8 cellular contexts compared by ENCODE assay signal in the genomic region with DNA sequence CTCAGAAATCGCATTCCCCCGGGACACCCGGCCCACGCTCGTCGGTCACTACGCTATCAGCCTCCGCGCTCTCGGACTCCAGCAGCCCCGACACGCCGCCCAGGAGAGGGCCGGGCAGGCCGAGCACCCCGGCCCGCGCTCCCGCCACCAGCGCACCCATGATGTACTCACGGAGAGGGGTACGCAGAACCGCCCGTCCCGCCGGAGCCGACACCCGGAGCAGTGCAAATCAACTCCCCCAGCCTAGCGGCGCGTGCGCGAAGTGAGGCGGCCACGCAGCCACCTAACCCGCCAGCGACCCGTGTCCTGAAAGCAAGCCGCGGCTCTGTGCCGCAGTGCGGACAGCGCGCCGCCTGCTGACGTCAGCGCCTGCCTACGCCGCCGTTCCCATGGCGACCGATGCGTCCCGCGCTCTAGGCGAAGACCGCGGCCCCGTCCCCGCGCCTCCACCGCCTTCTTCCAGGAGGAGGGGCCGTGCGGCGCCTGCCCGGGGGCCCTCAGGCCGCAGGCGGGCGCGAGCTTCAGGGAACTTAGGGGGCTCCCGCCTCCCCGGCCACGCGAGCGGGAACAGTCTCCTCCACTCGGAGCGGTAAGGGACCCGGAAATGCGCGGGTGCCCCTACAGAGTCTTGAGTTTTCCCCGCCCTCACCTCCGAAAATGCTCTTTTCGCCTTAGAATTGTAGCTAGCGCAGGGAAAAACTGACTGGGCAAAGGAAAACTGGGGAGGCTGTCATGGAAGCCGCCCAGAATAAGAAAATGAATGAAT. TPM values are rescaled to one million over a fixed set of nuclear protein-coding genes. Genes with fewer than 3 reads are reported as not detected.
DNase-seq lines count a peak whose midpoint lies in the region; ATAC-seq and TF ChIP-seq lines count a peak whose summit lies in the region.

A gene (minus strand): TSS at position 329 of the 766 bp plus-strand sequence. CDS start 5,503 bp downstream, outside the sequence.

- ATAC-seq in GM21447 (IDR thresholded peaks at IDR 0.05; ENCODE audit: unreplicated experiment) (peak; percentile 90), mucosa of descending colon (peak; percentile 96)

- H3K36me3 ChIP-seq in HUES48 (ENCODE audit: control insufficient read depth, insufficient read depth, low read length) (peaks cover 1% of the 10 kb centered on the region; the same call in 1 of the 2 replicates), OCI-LY1 (ENCODE audit: insufficient read depth, low read length) (peaks cover 5% of the 10 kb centered on the region; the same call in 1 of the 2 replicates), mucosa of descending colon (ENCODE audit: low read depth) (no peaks in the 10 kb centered on the region)

- no peaks in the 10 kb centered on the region for H3K9me3 ChIP-seq in HUES48 (ENCODE audit: control insufficient read depth, insufficient read depth, low read length)
- H3K9me3 ChIP-seq in OCI-LY1 (ENCODE audit: low read length): no peaks in the 10 kb centered on the region
- no peaks in the 10 kb centered on the region for H3K9me3 ChIP-seq in mucosa of descending colon

- H3K4me3 ChIP-seq in HUES48 (ENCODE audit: low read depth, low read length): peak within 1 kb of the TSS; percentile 85
- H3K4me3 ChIP-seq in OCI-LY1 (ENCODE audit: low read depth, low read length, poor library complexity, severe bottlenecking): peak within 1 kb of the TSS; percentile 77
- H3K4me3 ChIP-seq in mucosa of descending colon: peak within 1 kb of the TSS; percentile 58

- peak within 1 kb of the TSS; percentile 68 for H3K9ac ChIP-seq in HUES48 (ENCODE audit: low read depth, low read length)
- H3K9ac ChIP-seq in OCI-LY1 (ENCODE audit: low read length): peak within 1 kb of the TSS; percentile 79

- intact Hi-C loops in mucosa of descending colon (cut with DNase I, micrococcal nuclease): no loop called here

- DNase-seq in DMS114 treated with DMSO at 0.1 percent for 48 hours (lab: John Stamatoyannopoulos, UW; ENCODE audit: unreplicated experiment) (peak; percentile 62), epithelial cell of prostate (ENCODE audit: low read depth, low spot score) (peak; percentile 12), mucosa of descending colon (peak; percentile 95 to 97 (median 96))
- DNase-seq in activated CD8-positive, alpha-beta memory T cell treated with anti-CD3 and anti-CD28 coated beads, Interleukin-2, amount 50 U/mL, for 48 hours: peak; percentile 96
- DNase-seq in stimulated activated CD8-positive, alpha-beta memory T cell treated with anti-CD3 and anti-CD28 coated beads, Interleukin-4, amount 100 ng/mL, for 24 hours (ENCODE audit: low read depth): peak; percentile 88

- H3K27me3 ChIP-seq in HUES48 (ENCODE audit: control insufficient read depth, insufficient read depth, low read length): no peaks in the 10 kb centered on the region
- no peaks in the 10 kb centered on the region for H3K27me3 ChIP-seq in OCI-LY1 (ENCODE audit: insufficient read depth, low read length)

- TF ChIP-seq CTCF in OCI-LY1 (IDR thresholded peaks at IDR 0.05; ENCODE audit: low read length): no peak
- TF ChIP-seq CTCF in mucosa of descending colon (IDR thresholded peaks at IDR 0.05): peak; percentile 10

- H3F3A ChIP-seq in OCI-LY1 (ENCODE audit: insufficient read depth, low read length): 0 out of 2 replicates have a peak, but pooled peaks cover 8% of the 10 kb centered on the region

- no peaks in the 10 kb centered on the region for H3K9me2 ChIP-seq in OCI-LY1 (ENCODE audit: low read depth, low read length)

- peaks cover 11% of the 10 kb centered on the region; the same call in 1 of the 2 replicates for H3K4me1 ChIP-seq in HUES48 (ENCODE audit: control insufficient read depth, insufficient read depth, low read length)
- peaks cover 34% of the 10 kb centered on the region for H3K4me1 ChIP-seq in OCI-LY1 (ENCODE audit: insufficient read depth, low read length, severe bottlenecking)
- H3K4me1 ChIP-seq in mucosa of descending colon (ENCODE audit: low read depth): peaks cover 7% of the 10 kb centered on the region

- H2AFZ ChIP-seq in OCI-LY1 (ENCODE audit: low read length): peak within 1 kb of the TSS; percentile 91

- peak within 1 kb of the TSS; percentile 82 for H3K4me2 ChIP-seq in OCI-LY1 (ENCODE audit: low read length)

- 0 out of 2 replicates have a peak, but pooled peaks cover 4% of the 10 kb centered on the region for H3K79me2 ChIP-seq in OCI-LY1 (ENCODE audit: insufficient read depth, low read length)

- no peaks in the 10 kb centered on the region for H4K20me1 ChIP-seq in OCI-LY1 (ENCODE audit: insufficient read depth, low read length)

- peak within 1 kb of the TSS; percentile 90 for H3K27ac ChIP-seq in HUES48 (ENCODE audit: low read depth, low read length)
- no peak within 1 kb of the TSS for H3K27ac ChIP-seq in OCI-LY1 (ENCODE audit: low read depth, low read length, poor library complexity, severe bottlenecking)
- H3K27ac ChIP-seq in epithelial cell of prostate: peak within 1 kb of the TSS; percentile 76

RNA-seq across cellular contexts. Expression of the gene that starts here (rescaled TPM):
- 10 to 100 TPM; 17.7 to 34.7 (median 26.5) TPM for total RNA-seq in mucosa of descending colon

Comparison
In these comparisons a context has a peak if more than half of its experiments do, and no peak if none do; other contexts are left out.
1. DNase-seq: peak in every context shown above with its lines; median percentile 96 in activated CD8-positive, alpha-beta memory T cell treated with anti-CD3 and anti-CD28 coated beads, Interleukin-2, amount 50 U/mL, for 48 hours; 96 in mucosa of descending colon; 88 in stimulated activated CD8-positive, alpha-beta memory T cell treated with anti-CD3 and anti-CD28 coated beads, Interleukin-4, amount 100 ng/mL, for 24 hours; 62 in DMS114 treated with DMSO at 0.1 percent for 48 hours; 12 in epithelial cell of prostate.